In genomic region chr15:40344631-40345120, GRCh38 we compare ENCODE assay signal across 1 cellular context.
TF ChIP-seq lines count a peak whose summit lies in the region.

No MANE protein-coding gene starts in this region.

TF ChIP-seq in K562, 482 proteins besides CTCF, POLR2A, EP300 and RAD21 (continued from another document):
- no peak for TF ChIP-seq ZNF280B (CRISPR knock-in tag; IDR thresholded peaks at IDR 0.05)
- TF ChIP-seq USF1 (CRISPR knock-in tag; IDR thresholded peaks at IDR 0.05) = peak; percentile 19; the same call in 1 of the 2 replicates
- TF ChIP-seq SRSF3 (IDR thresholded peaks at IDR 0.05; ENCODE audit: insufficient read depth, low read length) = no peak
- no peak for TF ChIP-seq ZNF449 (CRISPR knock-in tag; IDR thresholded peaks at IDR 0.05)
- no peak for TF ChIP-seq ZNF277 (CRISPR knock-in tag; IDR thresholded peaks at IDR 0.05; ENCODE audit: borderline replicate concordance)
- TF ChIP-seq TFAP4 (CRISPR knock-in tag; IDR thresholded peaks at IDR 0.05; ENCODE audit: borderline replicate concordance) = peak; percentile 24; the same call in 1 of the 2 replicates
- TF ChIP-seq ZNF507 (tag; conservative IDR thresholded peaks at IDR 0.05) = no peak
- no peak for TF ChIP-seq ZNF146 (CRISPR knock-in tag; IDR thresholded peaks at IDR 0.05; ENCODE audit: unreplicated experiment)
- TF ChIP-seq ARID4B (CRISPR knock-in tag; IDR thresholded peaks at IDR 0.05) = 0 out of 2 replicates have a peak, but pooled peaks have one; percentile 44
- TF ChIP-seq ZBTB7A (IDR thresholded peaks at IDR 0.05; ENCODE audit: borderline replicate concordance, control insufficient read depth, low read depth, low read length) = no peak
- no peak for TF ChIP-seq RFX7 (CRISPR knock-in tag; IDR thresholded peaks at IDR 0.05)
- TF ChIP-seq ZNF282 (CRISPR knock-in tag; IDR thresholded peaks at IDR 0.05) = no peak
- no peak for TF ChIP-seq ZKSCAN8 (CRISPR knock-in tag; IDR thresholded peaks at IDR 0.05)
- peak; percentile 88 for TF ChIP-seq SMC3 (conservative IDR thresholded peaks at IDR 0.05; ENCODE audit: insufficient read depth, low read depth, low read length)
- no peak for TF ChIP-seq MBD2 (IDR thresholded peaks at IDR 0.05; ENCODE audit: borderline replicate concordance, low read depth)
- TF ChIP-seq JUN (IDR thresholded peaks at IDR 0.05; ENCODE audit: borderline replicate concordance, low read depth, low read length) = no peak
- TF ChIP-seq JUN (CRISPR knock-in tag; IDR thresholded peaks at IDR 0.05; ENCODE audit: borderline replicate concordance) = 0 out of 2 replicates have a peak, but pooled peaks have one; percentile 29
- peak; percentile 14 for TF ChIP-seq NEUROD1 (IDR thresholded peaks at IDR 0.05; ENCODE audit: borderline replicate concordance, low read depth, low read length, partially characterized antibody)
- TF ChIP-seq GATAD2A (IDR thresholded peaks at IDR 0.05) = no peak
- TF ChIP-seq ZNF143 (CRISPR knock-in tag; IDR thresholded peaks at IDR 0.05) = no peak
- TF ChIP-seq CREB3L1 (IDR thresholded peaks at IDR 0.05; ENCODE audit: borderline replicate concordance, low read depth) = no peak
- peak; percentile 69; the same call in 1 of the 2 replicates for TF ChIP-seq STAG1 (CRISPR knock-in tag; IDR thresholded peaks at IDR 0.05; ENCODE audit: borderline replicate concordance)
- TF ChIP-seq HEY1 (CRISPR knock-in tag; IDR thresholded peaks at IDR 0.05; ENCODE audit: borderline replicate concordance) = no peak
- 0 out of 2 replicates have a peak, but pooled peaks have one; percentile 19 for TF ChIP-seq HNRNPL (IDR thresholded peaks at IDR 0.05; ENCODE audit: low read depth, low read length)
- no peak for TF ChIP-seq GTF2B (IDR thresholded peaks at IDR 0.05; ENCODE audit: extremely low read depth, insufficient read length)
- TF ChIP-seq TOE1 (IDR thresholded peaks at IDR 0.05; ENCODE audit: borderline replicate concordance) = no peak
- TF ChIP-seq TOE1 (CRISPR knock-in tag; IDR thresholded peaks at IDR 0.05; ENCODE audit: borderline replicate concordance, low read depth) = no peak
- TF ChIP-seq ZNF121 (CRISPR knock-in tag; conservative IDR thresholded peaks at IDR 0.05) = no peak
- no peak for TF ChIP-seq CGGBP1 (CRISPR knock-in tag; IDR thresholded peaks at IDR 0.05)
- TF ChIP-seq ZBTB12 (CRISPR knock-in tag; IDR thresholded peaks at IDR 0.05) = no peak
- no peak for TF ChIP-seq TRIM25 (IDR thresholded peaks at IDR 0.05; ENCODE audit: borderline replicate concordance)
- TF ChIP-seq IRF9 (tag; IDR thresholded peaks at IDR 0.05) = no peak
- no peak for TF ChIP-seq IFI16 (CRISPR knock-in tag; IDR thresholded peaks at IDR 0.05)
- no peak for TF ChIP-seq GTF2F1 (IDR thresholded peaks at IDR 0.05; ENCODE audit: low read depth, low read length)
- no peak for TF ChIP-seq NUFIP1 (IDR thresholded peaks at IDR 0.05; ENCODE audit: partially characterized antibody)
- no peak for TF ChIP-seq CLOCK (CRISPR knock-in tag; IDR thresholded peaks at IDR 0.05; ENCODE audit: borderline replicate concordance)
- TF ChIP-seq NFXL1 (CRISPR knock-in tag; IDR thresholded peaks at IDR 0.05) = no peak
TF ChIP-seq in K562: peak in this region for 14.
